In the genomic region with DNA sequence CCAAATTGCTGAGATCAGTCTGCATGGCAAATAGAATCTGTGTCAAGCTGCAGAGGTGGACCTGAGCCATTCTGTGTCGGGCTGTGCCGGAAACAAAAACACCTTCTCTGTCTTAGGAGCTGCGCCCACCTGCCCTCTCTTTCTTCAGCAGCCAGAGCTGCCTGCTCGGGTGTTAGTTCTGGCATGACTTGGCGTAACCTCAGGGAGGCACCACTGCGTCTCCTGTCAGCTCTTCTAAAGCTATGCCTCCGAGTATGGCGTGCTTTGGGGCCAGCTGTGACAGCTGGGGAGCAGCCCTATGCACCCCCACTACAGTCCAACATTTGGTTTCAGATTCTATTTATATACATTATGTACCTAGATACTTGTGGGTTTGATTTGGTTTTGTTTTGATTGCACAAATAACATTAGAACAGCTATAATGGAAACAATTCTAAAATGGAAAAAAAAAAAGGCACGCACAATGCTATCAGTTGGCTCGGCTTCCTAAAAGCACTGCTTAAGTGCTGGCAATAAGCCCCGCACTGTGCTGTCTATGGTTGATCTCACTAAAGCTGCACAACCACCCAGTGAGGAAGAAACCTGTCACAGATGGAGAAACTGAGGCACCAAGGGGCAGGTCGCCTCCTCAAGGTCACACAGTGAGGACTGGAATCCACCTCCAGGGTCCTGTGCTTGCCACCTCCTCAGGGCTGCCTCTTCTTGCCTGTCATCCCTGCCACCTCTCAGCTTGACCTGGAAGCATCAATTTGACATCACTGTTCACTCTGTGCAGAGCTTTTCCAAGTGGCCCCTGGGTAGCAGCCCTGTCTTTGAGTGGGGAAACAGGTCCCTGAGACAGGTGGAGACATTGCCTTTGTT, we compare ENCODE assay signal across 1 cellular context.
TF ChIP-seq lines count a peak whose summit lies in the region.

No MANE protein-coding gene starts in this region.

TF ChIP-seq in GM12878, 131 proteins besides CTCF, POLR2A, EP300 and RAD21 (continued from another document and continues in another):
- TF ChIP-seq, protein P1, sequence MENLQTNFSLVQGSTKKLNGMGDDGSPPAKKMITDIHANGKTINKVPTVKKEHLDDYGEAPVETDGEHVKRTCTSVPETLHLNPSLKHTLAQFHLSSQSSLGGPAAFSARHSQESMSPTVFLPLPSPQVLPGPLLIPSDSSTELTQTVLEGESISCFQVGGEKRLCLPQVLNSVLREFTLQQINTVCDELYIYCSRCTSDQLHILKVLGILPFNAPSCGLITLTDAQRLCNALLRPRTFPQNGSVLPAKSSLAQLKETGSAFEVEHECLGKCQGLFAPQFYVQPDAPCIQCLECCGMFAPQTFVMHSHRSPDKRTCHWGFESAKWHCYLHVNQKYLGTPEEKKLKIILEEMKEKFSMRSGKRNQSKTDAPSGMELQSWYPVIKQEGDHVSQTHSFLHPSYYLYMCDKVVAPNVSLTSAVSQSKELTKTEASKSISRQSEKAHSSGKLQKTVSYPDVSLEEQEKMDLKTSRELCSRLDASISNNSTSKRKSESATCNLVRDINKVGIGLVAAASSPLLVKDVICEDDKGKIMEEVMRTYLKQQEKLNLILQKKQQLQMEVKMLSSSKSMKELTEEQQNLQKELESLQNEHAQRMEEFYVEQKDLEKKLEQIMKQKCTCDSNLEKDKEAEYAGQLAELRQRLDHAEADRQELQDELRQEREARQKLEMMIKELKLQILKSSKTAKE (IDR thresholded peaks at IDR 0.05; ENCODE audit: low read depth, poor library complexity, severe bottlenecking): peak; percentile 68
- TF ChIP-seq MXI1 (IDR thresholded peaks at IDR 0.05; ENCODE audit: low read depth, low read length): peak; percentile 65; the same call in 1 of the 2 replicates
- TF ChIP-seq NRF1 (conservative IDR thresholded peaks at IDR 0.05; ENCODE audit: low read depth, low read length): no peak
- TF ChIP-seq SRF (IDR thresholded peaks at IDR 0.05; ENCODE audit: low read depth in 2 of 2, low read length in 2 of 2): 0 out of 4 replicates have a peak, but pooled peaks of 1 of the 2 experiments have one; percentile 54
- peak; percentile 100 for TF ChIP-seq TCF3 (IDR thresholded peaks at IDR 0.05; ENCODE audit: borderline replicate concordance, insufficient read depth, low read depth, low read length)
- TF ChIP-seq, protein P2, sequence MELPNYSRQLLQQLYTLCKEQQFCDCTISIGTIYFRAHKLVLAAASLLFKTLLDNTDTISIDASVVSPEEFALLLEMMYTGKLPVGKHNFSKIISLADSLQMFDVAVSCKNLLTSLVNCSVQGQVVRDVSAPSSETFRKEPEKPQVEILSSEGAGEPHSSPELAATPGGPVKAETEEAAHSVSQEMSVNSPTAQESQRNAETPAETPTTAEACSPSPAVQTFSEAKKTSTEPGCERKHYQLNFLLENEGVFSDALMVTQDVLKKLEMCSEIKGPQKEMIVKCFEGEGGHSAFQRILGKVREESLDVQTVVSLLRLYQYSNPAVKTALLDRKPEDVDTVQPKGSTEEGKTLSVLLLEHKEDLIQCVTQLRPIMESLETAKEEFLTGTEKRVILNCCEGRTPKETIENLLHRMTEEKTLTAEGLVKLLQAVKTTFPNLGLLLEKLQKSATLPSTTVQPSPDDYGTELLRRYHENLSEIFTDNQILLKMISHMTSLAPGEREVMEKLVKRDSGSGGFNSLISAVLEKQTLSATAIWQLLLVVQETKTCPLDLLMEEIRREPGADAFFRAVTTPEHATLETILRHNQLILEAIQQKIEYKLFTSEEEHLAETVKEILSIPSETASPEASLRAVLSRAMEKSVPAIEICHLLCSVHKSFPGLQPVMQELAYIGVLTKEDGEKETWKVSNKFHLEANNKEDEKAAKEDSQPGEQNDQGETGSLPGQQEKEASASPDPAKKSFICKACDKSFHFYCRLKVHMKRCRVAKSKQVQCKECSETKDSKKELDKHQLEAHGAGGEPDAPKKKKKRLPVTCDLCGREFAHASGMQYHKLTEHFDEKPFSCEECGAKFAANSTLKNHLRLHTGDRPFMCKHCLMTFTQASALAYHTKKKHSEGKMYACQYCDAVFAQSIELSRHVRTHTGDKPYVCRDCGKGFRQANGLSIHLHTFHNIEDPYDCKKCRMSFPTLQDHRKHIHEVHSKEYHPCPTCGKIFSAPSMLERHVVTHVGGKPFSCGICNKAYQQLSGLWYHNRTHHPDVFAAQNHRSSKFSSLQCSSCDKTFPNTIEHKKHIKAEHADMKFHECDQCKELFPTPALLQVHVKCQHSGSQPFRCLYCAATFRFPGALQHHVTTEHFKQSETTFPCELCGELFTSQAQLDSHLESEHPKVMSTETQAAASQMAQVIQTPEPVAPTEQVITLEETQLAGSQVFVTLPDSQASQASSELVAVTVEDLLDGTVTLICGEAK (IDR thresholded peaks at IDR 0.05; ENCODE audit: borderline replicate concordance): no peak
- TF ChIP-seq POLR2AphosphoS5 (IDR thresholded peaks at IDR 0.05; ENCODE audit: low read length): peak; percentile 45
- no peak for TF ChIP-seq NR2C1 (IDR thresholded peaks at IDR 0.05)
- no peak; the same call in 1 of the 2 replicates for TF ChIP-seq SMARCA5 (IDR thresholded peaks at IDR 0.05)
- TF ChIP-seq ZNF217 (IDR thresholded peaks at IDR 0.05): 0 out of 2 replicates have a peak, but pooled peaks have one; percentile 56
- peak; percentile 100 for TF ChIP-seq TCF12 (IDR thresholded peaks at IDR 0.05; ENCODE audit: low read depth, low read length)
- TF ChIP-seq, protein P3, sequence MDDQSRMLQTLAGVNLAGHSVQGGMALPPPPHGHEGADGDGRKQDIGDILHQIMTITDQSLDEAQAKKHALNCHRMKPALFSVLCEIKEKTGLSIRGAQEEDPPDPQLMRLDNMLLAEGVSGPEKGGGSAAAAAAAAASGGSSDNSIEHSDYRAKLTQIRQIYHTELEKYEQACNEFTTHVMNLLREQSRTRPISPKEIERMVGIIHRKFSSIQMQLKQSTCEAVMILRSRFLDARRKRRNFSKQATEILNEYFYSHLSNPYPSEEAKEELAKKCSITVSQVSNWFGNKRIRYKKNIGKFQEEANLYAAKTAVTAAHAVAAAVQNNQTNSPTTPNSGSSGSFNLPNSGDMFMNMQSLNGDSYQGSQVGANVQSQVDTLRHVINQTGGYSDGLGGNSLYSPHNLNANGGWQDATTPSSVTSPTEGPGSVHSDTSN (IDR thresholded peaks at IDR 0.05; ENCODE audit: insufficient replicate concordance, low read depth, low read length): peak; percentile 66
- peak; percentile 78 for TF ChIP-seq ZNF384 (IDR thresholded peaks at IDR 0.05; ENCODE audit: borderline replicate concordance, low read depth, low read length)
- TF ChIP-seq ATF7 (IDR thresholded peaks at IDR 0.05; ENCODE audit: low read depth): peak; percentile 74
- no peak for TF ChIP-seq SIX5 (IDR thresholded peaks at IDR 0.05; ENCODE audit: low read depth, low read length, severe bottlenecking)
- TF ChIP-seq RBBP5 (conservative IDR thresholded peaks at IDR 0.05): no peak
- TF ChIP-seq MTA3 (IDR thresholded peaks at IDR 0.05; ENCODE audit: borderline replicate concordance, low read length): peak; percentile 96; the same call in 1 of the 2 replicates
- TF ChIP-seq, protein P4, sequence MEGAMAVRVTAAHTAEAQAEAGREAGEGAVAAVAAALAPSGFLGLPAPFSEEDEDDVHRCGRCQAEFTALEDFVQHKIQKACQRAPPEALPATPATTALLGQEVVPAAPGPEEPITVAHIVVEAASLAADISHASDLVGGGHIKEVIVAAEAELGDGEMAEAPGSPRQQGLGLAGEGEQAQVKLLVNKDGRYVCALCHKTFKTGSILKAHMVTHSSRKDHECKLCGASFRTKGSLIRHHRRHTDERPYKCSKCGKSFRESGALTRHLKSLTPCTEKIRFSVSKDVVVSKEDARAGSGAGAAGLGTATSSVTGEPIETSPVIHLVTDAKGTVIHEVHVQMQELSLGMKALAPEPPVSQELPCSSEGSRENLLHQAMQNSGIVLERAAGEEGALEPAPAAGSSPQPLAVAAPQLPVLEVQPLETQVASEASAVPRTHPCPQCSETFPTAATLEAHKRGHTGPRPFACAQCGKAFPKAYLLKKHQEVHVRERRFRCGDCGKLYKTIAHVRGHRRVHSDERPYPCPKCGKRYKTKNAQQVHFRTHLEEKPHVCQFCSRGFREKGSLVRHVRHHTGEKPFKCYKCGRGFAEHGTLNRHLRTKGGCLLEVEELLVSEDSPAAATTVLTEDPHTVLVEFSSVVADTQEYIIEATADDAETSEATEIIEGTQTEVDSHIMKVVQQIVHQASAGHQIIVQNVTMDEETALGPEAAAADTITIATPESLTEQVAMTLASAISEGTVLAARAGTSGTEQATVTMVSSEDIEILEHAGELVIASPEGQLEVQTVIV (IDR thresholded peaks at IDR 0.05; ENCODE audit: borderline replicate concordance, partially characterized antibody): no peak
- TF ChIP-seq DPF2 (IDR thresholded peaks at IDR 0.05): peak; percentile 79
- TF ChIP-seq ASH2L (IDR thresholded peaks at IDR 0.05; ENCODE audit: borderline replicate concordance, low read depth): no peak
- TF ChIP-seq MYB (IDR thresholded peaks at IDR 0.05; ENCODE audit: borderline replicate concordance, low read depth, low read length): 0 out of 2 replicates have a peak, but pooled peaks have one; percentile 36
- TF ChIP-seq ZNF207 (IDR thresholded peaks at IDR 0.05; ENCODE audit: borderline replicate concordance): no peak; the same call in 1 of the 2 replicates
- TF ChIP-seq PAX5 (IDR thresholded peaks at IDR 0.05; ENCODE audit: borderline replicate concordance, low read depth, low read length): peak; percentile 93
- no peak for TF ChIP-seq ZSCAN29 (IDR thresholded peaks at IDR 0.05)
- TF ChIP-seq ZBED1 (IDR thresholded peaks at IDR 0.05; ENCODE audit: borderline replicate concordance): peak; percentile 95
- TF ChIP-seq, protein P5, sequence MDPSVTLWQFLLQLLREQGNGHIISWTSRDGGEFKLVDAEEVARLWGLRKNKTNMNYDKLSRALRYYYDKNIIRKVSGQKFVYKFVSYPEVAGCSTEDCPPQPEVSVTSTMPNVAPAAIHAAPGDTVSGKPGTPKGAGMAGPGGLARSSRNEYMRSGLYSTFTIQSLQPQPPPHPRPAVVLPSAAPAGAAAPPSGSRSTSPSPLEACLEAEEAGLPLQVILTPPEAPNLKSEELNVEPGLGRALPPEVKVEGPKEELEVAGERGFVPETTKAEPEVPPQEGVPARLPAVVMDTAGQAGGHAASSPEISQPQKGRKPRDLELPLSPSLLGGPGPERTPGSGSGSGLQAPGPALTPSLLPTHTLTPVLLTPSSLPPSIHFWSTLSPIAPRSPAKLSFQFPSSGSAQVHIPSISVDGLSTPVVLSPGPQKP (IDR thresholded peaks at IDR 0.05; ENCODE audit: low read depth, low read length): no peak
- no peak for TF ChIP-seq WRNIP1 (IDR thresholded peaks at IDR 0.05; ENCODE audit: borderline replicate concordance, low read depth, low read length)
- peak; percentile 54 for TF ChIP-seq NR2F1 (conservative IDR thresholded peaks at IDR 0.05)
- no peak for TF ChIP-seq HCFC1 (IDR thresholded peaks at IDR 0.05; ENCODE audit: low read length)
- TF ChIP-seq KAT2A (conservative IDR thresholded peaks at IDR 0.05; ENCODE audit: control insufficient read depth, low read depth, low read length): no peak
- no peak for TF ChIP-seq YBX1 (IDR thresholded peaks at IDR 0.05)
- TF ChIP-seq, protein P6, sequence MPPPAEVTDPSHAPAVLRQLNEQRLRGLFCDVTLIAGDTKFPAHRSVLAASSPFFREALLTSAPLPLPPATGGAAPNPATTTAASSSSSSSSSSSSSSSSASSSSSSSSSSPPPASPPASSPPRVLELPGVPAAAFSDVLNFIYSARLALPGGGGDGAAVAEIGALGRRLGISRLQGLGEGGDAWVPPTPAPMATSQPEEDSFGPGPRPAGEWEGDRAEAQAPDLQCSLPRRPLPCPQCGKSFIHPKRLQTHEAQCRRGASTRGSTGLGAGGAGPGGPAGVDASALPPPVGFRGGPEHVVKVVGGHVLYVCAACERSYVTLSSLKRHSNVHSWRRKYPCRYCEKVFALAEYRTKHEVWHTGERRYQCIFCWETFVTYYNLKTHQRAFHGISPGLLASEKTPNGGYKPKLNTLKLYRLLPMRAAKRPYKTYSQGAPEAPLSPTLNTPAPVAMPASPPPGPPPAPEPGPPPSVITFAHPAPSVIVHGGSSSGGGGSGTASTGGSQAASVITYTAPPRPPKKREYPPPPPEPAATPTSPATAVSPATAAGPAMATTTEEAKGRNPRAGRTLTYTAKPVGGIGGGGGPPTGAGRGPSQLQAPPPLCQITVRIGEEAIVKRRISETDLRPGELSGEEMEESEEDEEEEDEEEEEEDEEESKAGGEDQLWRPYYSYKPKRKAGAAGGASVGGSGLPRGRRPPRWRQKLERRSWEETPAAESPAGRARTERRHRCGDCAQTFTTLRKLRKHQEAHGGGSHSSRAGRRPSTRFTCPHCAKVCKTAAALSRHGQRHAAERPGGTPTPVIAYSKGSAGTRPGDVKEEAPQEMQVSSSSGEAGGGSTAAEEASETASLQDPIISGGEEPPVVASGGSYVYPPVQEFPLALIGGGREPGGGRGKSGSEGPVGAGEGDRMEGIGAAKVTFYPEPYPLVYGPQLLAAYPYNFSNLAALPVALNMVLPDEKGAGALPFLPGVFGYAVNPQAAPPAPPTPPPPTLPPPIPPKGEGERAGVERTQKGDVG (CRISPR knock-in tag; IDR thresholded peaks at IDR 0.05): no peak
- no peak for TF ChIP-seq BRCA1 (IDR thresholded peaks at IDR 0.05; ENCODE audit: low read depth, low read length)
- TF ChIP-seq, protein P7, sequence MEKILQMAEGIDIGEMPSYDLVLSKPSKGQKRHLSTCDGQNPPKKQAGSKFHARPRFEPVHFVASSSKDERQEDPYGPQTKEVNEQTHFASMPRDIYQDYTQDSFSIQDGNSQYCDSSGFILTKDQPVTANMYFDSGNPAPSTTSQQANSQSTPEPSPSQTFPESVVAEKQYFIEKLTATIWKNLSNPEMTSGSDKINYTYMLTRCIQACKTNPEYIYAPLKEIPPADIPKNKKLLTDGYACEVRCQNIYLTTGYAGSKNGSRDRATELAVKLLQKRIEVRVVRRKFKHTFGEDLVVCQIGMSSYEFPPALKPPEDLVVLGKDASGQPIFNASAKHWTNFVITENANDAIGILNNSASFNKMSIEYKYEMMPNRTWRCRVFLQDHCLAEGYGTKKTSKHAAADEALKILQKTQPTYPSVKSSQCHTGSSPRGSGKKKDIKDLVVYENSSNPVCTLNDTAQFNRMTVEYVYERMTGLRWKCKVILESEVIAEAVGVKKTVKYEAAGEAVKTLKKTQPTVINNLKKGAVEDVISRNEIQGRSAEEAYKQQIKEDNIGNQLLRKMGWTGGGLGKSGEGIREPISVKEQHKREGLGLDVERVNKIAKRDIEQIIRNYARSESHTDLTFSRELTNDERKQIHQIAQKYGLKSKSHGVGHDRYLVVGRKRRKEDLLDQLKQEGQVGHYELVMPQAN (conservative IDR thresholded peaks at IDR 0.05): no peak
- TF ChIP-seq, protein P8, sequence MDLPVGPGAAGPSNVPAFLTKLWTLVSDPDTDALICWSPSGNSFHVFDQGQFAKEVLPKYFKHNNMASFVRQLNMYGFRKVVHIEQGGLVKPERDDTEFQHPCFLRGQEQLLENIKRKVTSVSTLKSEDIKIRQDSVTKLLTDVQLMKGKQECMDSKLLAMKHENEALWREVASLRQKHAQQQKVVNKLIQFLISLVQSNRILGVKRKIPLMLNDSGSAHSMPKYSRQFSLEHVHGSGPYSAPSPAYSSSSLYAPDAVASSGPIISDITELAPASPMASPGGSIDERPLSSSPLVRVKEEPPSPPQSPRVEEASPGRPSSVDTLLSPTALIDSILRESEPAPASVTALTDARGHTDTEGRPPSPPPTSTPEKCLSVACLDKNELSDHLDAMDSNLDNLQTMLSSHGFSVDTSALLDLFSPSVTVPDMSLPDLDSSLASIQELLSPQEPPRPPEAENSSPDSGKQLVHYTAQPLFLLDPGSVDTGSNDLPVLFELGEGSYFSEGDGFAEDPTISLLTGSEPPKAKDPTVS (IDR thresholded peaks at IDR 0.05; ENCODE audit: low read depth, low read length): no peak; the same call in 1 of the 2 replicates
- no peak for TF ChIP-seq POLR2AphosphoS2 (IDR thresholded peaks at IDR 0.05; ENCODE audit: low read depth, low read length)
- no peak for TF ChIP-seq HDAC6 (IDR thresholded peaks at IDR 0.05; ENCODE audit: unreplicated experiment)
- TF ChIP-seq MYC (IDR thresholded peaks at IDR 0.05; ENCODE audit: insufficient read depth, insufficient read length, insufficient replicate concordance, low read length, severe bottlenecking): no peak
- TF ChIP-seq IKZF2 (IDR thresholded peaks at IDR 0.05): peak; percentile 52 to 77
- TF ChIP-seq EZH2 (IDR thresholded peaks at IDR 0.05; ENCODE audit: borderline replicate concordance, control insufficient read depth, low read depth, low read length): no peak
